ENCODE assay signal across 20 cellular contexts in the genomic region with DNA sequence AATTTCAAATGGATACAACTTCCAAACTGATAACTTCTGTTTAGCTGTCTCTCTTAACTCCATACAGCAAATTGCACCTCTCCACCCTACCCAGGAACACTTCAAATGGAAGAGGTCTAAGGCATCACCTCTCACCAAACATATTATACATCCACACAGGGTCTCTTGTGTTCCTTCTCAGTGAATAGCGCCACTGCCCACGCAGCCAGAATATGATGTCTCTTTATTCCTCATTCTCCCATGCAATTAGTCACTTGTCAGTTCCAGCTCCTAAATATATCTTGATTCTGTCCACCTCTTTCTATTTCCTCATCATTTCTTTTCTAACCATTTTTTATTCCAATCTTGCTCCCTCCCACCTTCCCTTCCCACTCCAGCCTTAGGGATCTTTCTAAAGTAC.
"Had no signal": no experiment of that assay in that cellular context is flagged by ENCODE, and none has a peak within 500 bp of the region (broad histone marks: within the 10 kb centered on the region; RNA-seq: fewer than 3 reads in every experiment).

No MANE protein-coding gene starts in this region.

- H3K27ac ChIP-seq: colonic mucosa, esophagus squamous epithelium, SJSA1, skin epidermis, stomach, testis had no signal

- H3K4me3 Mint-ChIP-seq: activated CD8-positive, alpha-beta T cell treated with anti-CD3 and anti-CD28 coated beads, Interleukin-2, amount 10 ng/mL, durations not matched to agents 7 days and 5 days; nephron had no signal

- H3K27ac Mint-ChIP-seq: activated CD8-positive, alpha-beta T cell treated with anti-CD3 and anti-CD28 coated beads, Interleukin-2, amount 10 ng/mL, durations not matched to agents 7 days and 5 days; nephron; progenitor cell of endocrine pancreas had no signal

- H3K27me3 ChIP-seq: colonic mucosa, esophagus squamous epithelium, SJSA1, stomach, testis had no signal

- H3K9me3 Mint-ChIP-seq: nephron had no signal

- ATAC-seq: activated CD4-positive, CD25-positive, alpha-beta regulatory T cell treated with anti-CD3 and anti-CD28 coated beads, Interleukin-2, amount 50 U/mL, for 24 hours; activated CD8-positive, alpha-beta T cell treated with anti-CD3 and anti-CD28 coated beads, Interleukin-2, amount 10 ng/mL, durations not matched to agents 7 days and 5 days; left ventricle myocardium superior; right cardiac atrium had no signal

- H3K27me3 Mint-ChIP-seq: progenitor cell of endocrine pancreas had no signal

- H3K9me3 ChIP-seq: colonic mucosa, esophagus squamous epithelium, SJSA1, stomach, testis had no signal

- DNase-seq: activated CD8-positive, alpha-beta memory T cell treated with anti-CD3 and anti-CD28 coated beads, Interleukin-2, amount 50 U/mL, for 4 hours; activated CD8-positive, alpha-beta T cell treated with anti-CD3 and anti-CD28 coated beads, Interleukin-2, amount 10 ng/mL, durations not matched to agents 7 days and 5 days; activated gamma-delta T cell; activated T-cell treated with anti-CD3 and anti-CD28 coated beads, Interleukin-2, amount 50 U/mL, for 48 hours; amniotic stem cell; colonic mucosa; esophagus squamous epithelium; kidney glomerular epithelial cell; left ventricle myocardium superior; mesendoderm; right cardiac atrium; stimulated activated CD4-positive, alpha-beta T cell treated with anti-CD3 and anti-CD28 coated beads, Interleukin-4, amount 100 ng/mL, for 24 hours; stomach; SW 1271; testis had no signal
